Comparison of ENCODE assay signal across 25 cellular contexts in the genomic region with DNA sequence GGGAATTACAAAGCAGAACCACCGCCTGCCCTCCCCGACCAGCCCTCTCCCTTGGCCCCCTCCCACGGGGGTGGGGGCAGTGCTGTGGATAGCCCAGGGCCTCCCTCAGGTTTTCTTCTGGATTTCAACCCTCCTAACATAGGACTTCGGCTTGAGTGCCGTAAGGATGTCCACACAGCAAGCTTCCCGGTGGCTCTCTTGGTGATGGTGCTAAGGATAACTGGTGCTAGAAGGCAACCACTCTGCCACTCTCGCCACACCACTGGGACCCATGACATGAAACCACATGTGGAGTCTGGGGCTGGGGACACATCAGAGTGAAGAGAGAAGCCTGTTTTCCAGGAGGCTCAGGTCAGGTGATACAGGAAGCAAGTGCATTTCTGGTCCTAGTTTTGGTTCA.
"Had no signal": no experiment of that assay in that cellular context is flagged by ENCODE, and none has a peak within 500 bp of the region (broad histone marks: within the 10 kb centered on the region; RNA-seq: fewer than 3 reads in every experiment).

No MANE protein-coding gene starts in this region.

- DNase-seq: cortex of kidney; effector CD8-positive, alpha-beta T cell; foreskin melanocyte; hypothalamus; kidney glomerular epithelial cell; mesenchymal stem cell; midbrain; nucleus accumbens; pancreas; retina; stimulated activated CD4-positive, alpha-beta T cell treated with anti-CD3 and anti-CD28 coated beads, Interleukin-4, amount 100 ng/mL, for 1 hour; stimulated activated CD8-positive, alpha-beta memory T cell treated with anti-CD3 and anti-CD28 coated beads, Interleukin-4, amount 100 ng/mL, for 48 hours; stimulated activated naive CD8-positive, alpha-beta T cell treated with anti-CD3 and anti-CD28 coated beads, Interleukin-15, Interleukin-2, amounts not matched to agents 100 U/mL and 50 U/mL, for 24 hours; thyroid gland; uterus had no signal

- H3K36me3 ChIP-seq: neural progenitor cell, pancreas, suprapubic skin, thyroid gland, uterus had no signal

- H3K4me1 Mint-ChIP-seq: stimulated activated effector memory CD8-positive, alpha-beta T cell treated with anti-CD3 and anti-CD28 coated beads, Interleukin-12 subunit alpha, Interleukin-12 subunit beta, amount 100 ng/mL, for 72 hours had no signal

- ATAC-seq: left lobe of liver; natural killer cell treated with Interleukin-12 subunit alpha and Interleukin-12 subunit beta and Interleukin-15 and Interleukin-18, amount 100 ng/mL, for 72 hours; pancreas; psoas muscle; stimulated activated effector memory CD8-positive, alpha-beta T cell treated with anti-CD3 and anti-CD28 coated beads, Interleukin-12 subunit alpha, Interleukin-12 subunit beta, amount 100 ng/mL, for 72 hours; stimulated activated naive CD8-positive, alpha-beta T cell treated with anti-CD3 and anti-CD28 coated beads, Interleukin-15, Interleukin-2, amounts not matched to agents 100 U/mL and 50 U/mL, for 24 hours had no signal

- H3K9me3 Mint-ChIP-seq: natural killer cell treated with Interleukin-12 subunit alpha and Interleukin-12 subunit beta and Interleukin-15 and Interleukin-18, amount 100 ng/mL, for 72 hours; neural progenitor cell; stimulated activated effector memory CD8-positive, alpha-beta T cell treated with anti-CD3 and anti-CD28 coated beads, Interleukin-12 subunit alpha, Interleukin-12 subunit beta, amount 100 ng/mL, for 72 hours; type B pancreatic cell had no signal

- H3K9me3 ChIP-seq: pancreas, psoas muscle, suprapubic skin, thyroid gland, uterus had no signal

- H3K27ac ChIP-seq: dorsolateral prefrontal cortex, neural progenitor cell, pancreas, psoas muscle, suprapubic skin, thyroid gland, uterus had no signal

- H3K27me3 ChIP-seq: neural progenitor cell, pancreas, suprapubic skin, thyroid gland, uterus had no signal

- H3K4me3 Mint-ChIP-seq: natural killer cell treated with Interleukin-12 subunit alpha and Interleukin-12 subunit beta and Interleukin-15 and Interleukin-18, amount 100 ng/mL, for 72 hours; neural progenitor cell; stimulated activated effector memory CD8-positive, alpha-beta T cell treated with anti-CD3 and anti-CD28 coated beads, Interleukin-12 subunit alpha, Interleukin-12 subunit beta, amount 100 ng/mL, for 72 hours; type B pancreatic cell had no signal

- H3K36me3 Mint-ChIP-seq: natural killer cell treated with Interleukin-12 subunit alpha and Interleukin-12 subunit beta and Interleukin-15 and Interleukin-18, amount 100 ng/mL, for 72 hours; neural progenitor cell; stimulated activated effector memory CD8-positive, alpha-beta T cell treated with anti-CD3 and anti-CD28 coated beads, Interleukin-12 subunit alpha, Interleukin-12 subunit beta, amount 100 ng/mL, for 72 hours; type B pancreatic cell had no signal

- H3K27ac Mint-ChIP-seq: natural killer cell treated with Interleukin-12 subunit alpha and Interleukin-12 subunit beta and Interleukin-15 and Interleukin-18, amount 100 ng/mL, for 72 hours; neural progenitor cell; stimulated activated effector memory CD8-positive, alpha-beta T cell treated with anti-CD3 and anti-CD28 coated beads, Interleukin-12 subunit alpha, Interleukin-12 subunit beta, amount 100 ng/mL, for 72 hours; type B pancreatic cell had no signal

- H3K4me3 ChIP-seq: dorsolateral prefrontal cortex, lung, neural progenitor cell, pancreas, psoas muscle, smooth muscle cell, suprapubic skin, thyroid gland, uterus had no signal

- H3K4me1 ChIP-seq: neural progenitor cell, pancreas, psoas muscle, suprapubic skin, thyroid gland, uterus had no signal
